In genomic region chr6:56514395-56514794, GRCh38 we compare ENCODE assay signal across 1 cellular context.
TF ChIP-seq lines count a peak whose summit lies in the region.

No MANE protein-coding gene starts in this region.

TF ChIP-seq in WTC11, 78 proteins besides CTCF, POLR2A, EP300 and RAD21 (continued from another document):
- TF ChIP-seq OVOL2 (CRISPR knock-in tag; IDR thresholded peaks at IDR 0.05; ENCODE audit: borderline replicate concordance) (no peak), GTF2I (CRISPR knock-in tag; conservative IDR thresholded peaks at IDR 0.05) (no peak), MXD4 (CRISPR knock-in tag; IDR thresholded peaks at IDR 0.05; ENCODE audit: borderline replicate concordance) (no peak)
- TF ChIP-seq, protein P1, sequence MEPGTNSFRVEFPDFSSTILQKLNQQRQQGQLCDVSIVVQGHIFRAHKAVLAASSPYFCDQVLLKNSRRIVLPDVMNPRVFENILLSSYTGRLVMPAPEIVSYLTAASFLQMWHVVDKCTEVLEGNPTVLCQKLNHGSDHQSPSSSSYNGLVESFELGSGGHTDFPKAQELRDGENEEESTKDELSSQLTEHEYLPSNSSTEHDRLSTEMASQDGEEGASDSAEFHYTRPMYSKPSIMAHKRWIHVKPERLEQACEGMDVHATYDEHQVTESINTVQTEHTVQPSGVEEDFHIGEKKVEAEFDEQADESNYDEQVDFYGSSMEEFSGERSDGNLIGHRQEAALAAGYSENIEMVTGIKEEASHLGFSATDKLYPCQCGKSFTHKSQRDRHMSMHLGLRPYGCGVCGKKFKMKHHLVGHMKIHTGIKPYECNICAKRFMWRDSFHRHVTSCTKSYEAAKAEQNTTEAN (CRISPR knock-in tag; IDR thresholded peaks at IDR 0.05) = no peak
